Comparison of ENCODE assay signal across 9 cellular contexts in genomic region chr14:21860172-21860571, GRCh38.
DNase-seq lines count a peak whose midpoint lies in the region; ATAC-seq and TF ChIP-seq lines count a peak whose summit lies in the region.
"Had no signal": no experiment of that assay in that cellular context is flagged by ENCODE, and none has a peak within 500 bp of the region (broad histone marks: within the 10 kb centered on the region; RNA-seq: fewer than 3 reads in every experiment).

No MANE protein-coding gene starts in this region.

- H3K27ac Mint-ChIP-seq in chondrocyte (ENCODE audit: unreplicated experiment) = no peak overlapping the region
- H3K27ac Mint-ChIP-seq: naive B cell had no signal

- H3K27ac ChIP-seq in spleen = no peak overlapping the region

- H3K9me3 ChIP-seq in spleen = no peaks in the 10 kb centered on the region

- H3K36me3 ChIP-seq in spleen = no peaks in the 10 kb centered on the region

- WGBS in spleen, 5 donors = 60 to 69% (median 68%) methylated on average over 3 of the region's 3 CpGs

- no peaks in the 10 kb centered on the region for H3K4me1 Mint-ChIP-seq in chondrocyte (ENCODE audit: low read depth)
- H3K4me1 Mint-ChIP-seq: naive B cell had no signal

- TF ChIP-seq CTCF in chondrocyte (IDR thresholded peaks at IDR 0.05) (peak; percentile 59), spleen (IDR thresholded peaks at IDR 0.05 in 8 of 11, conservative IDR thresholded peaks at IDR 0.05 in 3 of 11) (peak in 6 of 11 experiments; percentile 8 to 51 (median 28))

- peaks cover 20% of the 10 kb centered on the region for H3K27me3 Mint-ChIP-seq in chondrocyte (ENCODE audit: low read depth)

- no peak overlapping the region for H3K4me3 ChIP-seq in spleen

- H3K4me3 Mint-ChIP-seq in chondrocyte (ENCODE audit: unreplicated experiment) = no peak overlapping the region
- H3K4me3 Mint-ChIP-seq: naive B cell had no signal

- no peak for ATAC-seq in HG03439 (IDR thresholded peaks at IDR 0.05; ENCODE audit: unreplicated experiment)
- ATAC-seq in GM19397 (IDR thresholded peaks at IDR 0.05; ENCODE audit: unreplicated experiment) = no peak

- H3K36me3 Mint-ChIP-seq in chondrocyte (ENCODE audit: low read depth) = no peaks in the 10 kb centered on the region
- H3K36me3 Mint-ChIP-seq: naive B cell had no signal

- TF ChIP-seq POLR2A in spleen (IDR thresholded peaks at IDR 0.05) = no peak

- H3K9me3 Mint-ChIP-seq in chondrocyte (ENCODE audit: low read depth) = no peaks in the 10 kb centered on the region
- H3K9me3 Mint-ChIP-seq: naive B cell had no signal

- DNase-seq in SIG-M5 treated with dmso at 0.1 percent for 504 hours (lab: John Stamatoyannopoulos, UW; ENCODE audit: unreplicated experiment) (peak; percentile 12), SIG-M5 (lab: John Stamatoyannopoulos, UW) (no peak), OCI-M1 (lab: John Stamatoyannopoulos, UW) (peak; percentile 39), chondrocyte (ENCODE audit: low spot score) (no peak), spleen (no peak), hippocampal formation (lab: John Stamatoyannopoulos, UW) (no peak)
- DNase-seq: naive B cell had no signal

- peaks cover 0 to 22% (median 0%) of the 10 kb centered on the region in 7 donors for H3K27me3 ChIP-seq in spleen (replicated peaks in 1 of 7)

- H3K4me1 ChIP-seq in spleen = no peaks in the 10 kb centered on the region

- intact Hi-C loops in spleen (cut with DNase I; ENCODE audit: low total_unique reads) = no loop called here

Comparison
In these comparisons a context has a peak if more than half of its experiments do, and no peak if none do; other contexts are left out.
1. DNase-seq: peak in SIG-M5 treated with dmso at 0.1 percent for 504 hours (single experiment) and OCI-M1 (single experiment); none in SIG-M5 (single experiment), chondrocyte (single experiment), spleen (single experiment) and hippocampal formation (0 of 2).